ENCODE assay signal across 21 cellular contexts in genomic region chr9:108709126-108709525, GRCh38.
"Had no signal": no experiment of that assay in that cellular context is flagged by ENCODE, and none has a peak within 500 bp of the region (broad histone marks: within the 10 kb centered on the region; RNA-seq: fewer than 3 reads in every experiment).

No MANE protein-coding gene starts in this region.

- H3K9me3 ChIP-seq: colonic mucosa, right lobe of liver, tibial artery had no signal

- ATAC-seq: activated CD8-positive, alpha-beta memory T cell treated with anti-CD3 and anti-CD28 coated beads, Interleukin-2, amount 10 ng/mL, durations not matched to agents 7 days and 5 days; activated naive CD8-positive, alpha-beta T cell treated with anti-CD3 and anti-CD28 coated beads, Interleukin-2, amount 50 U/mL, for 24 hours; natural killer cell; right lobe of liver; stimulated activated naive CD8-positive, alpha-beta T cell treated with anti-CD3 and anti-CD28 coated beads, Interleukin-15, Interleukin-2, amounts not matched to agents 100 U/mL and 50 U/mL, for 24 hours; T-helper 17 cell had no signal

- DNase-seq: activated CD4-positive, alpha-beta memory T cell treated with anti-CD3 and anti-CD28 coated beads, Interleukin-2, amount 10 ng/mL, durations not matched to agents 7 days and 5 days; activated CD4-positive, alpha-beta T cell treated with anti-CD3 and anti-CD28 coated beads, Interleukin-2, amount 10 ng/mL, durations not matched to agents 24 days and 14 days; activated CD4-positive, CD25-positive, alpha-beta regulatory T cell treated with anti-CD3 and anti-CD28 coated beads, Interleukin-2, amount 50 U/mL, for 72 hours; activated CD8-positive, alpha-beta memory T cell treated with anti-CD3 and anti-CD28 coated beads, Interleukin-2, amount 10 ng/mL, durations not matched to agents 7 days and 5 days; activated naive CD8-positive, alpha-beta T cell treated with anti-CD3 and anti-CD28 coated beads, Interleukin-2, amount 50 U/mL, for 24 hours; activated T-cell treated with anti-CD3 and anti-CD28 coated beads, Interleukin-2, amount 50 U/mL, for 48 hours; colonic mucosa; effector memory CD4-positive, alpha-beta T cell; immature natural killer cell; kidney; mesendoderm; natural killer cell; right lobe of liver; stimulated activated CD4-positive, alpha-beta T cell treated with anti-CD3 and anti-CD28 coated beads, Interleukin-12 subunit alpha, Interleukin-12 subunit beta, amount 100 ng/mL, for 4 hours; stimulated activated CD4-positive, alpha-beta T cell treated with anti-CD3 and anti-CD28 coated beads, Interleukin-4, amount 100 ng/mL, for 1 hour; stimulated activated naive CD8-positive, alpha-beta T cell treated with anti-CD3 and anti-CD28 coated beads, Interleukin-15, Interleukin-2, amounts not matched to agents 100 U/mL and 50 U/mL, for 24 hours; T-helper 17 cell; T1000 had no signal

- H3K27ac ChIP-seq: colonic mucosa, right lobe of liver had no signal

- H3K4me1 ChIP-seq: colonic mucosa, right lobe of liver, tibial artery had no signal

- H3K36me3 ChIP-seq: colonic mucosa, right lobe of liver, tibial artery had no signal

- H3K4me3 ChIP-seq: colonic mucosa, lung, right lobe of liver, skin epidermis, tibial artery had no signal

- H3K27me3 ChIP-seq: colonic mucosa, right lobe of liver, tibial artery had no signal
